In the genomic region with DNA sequence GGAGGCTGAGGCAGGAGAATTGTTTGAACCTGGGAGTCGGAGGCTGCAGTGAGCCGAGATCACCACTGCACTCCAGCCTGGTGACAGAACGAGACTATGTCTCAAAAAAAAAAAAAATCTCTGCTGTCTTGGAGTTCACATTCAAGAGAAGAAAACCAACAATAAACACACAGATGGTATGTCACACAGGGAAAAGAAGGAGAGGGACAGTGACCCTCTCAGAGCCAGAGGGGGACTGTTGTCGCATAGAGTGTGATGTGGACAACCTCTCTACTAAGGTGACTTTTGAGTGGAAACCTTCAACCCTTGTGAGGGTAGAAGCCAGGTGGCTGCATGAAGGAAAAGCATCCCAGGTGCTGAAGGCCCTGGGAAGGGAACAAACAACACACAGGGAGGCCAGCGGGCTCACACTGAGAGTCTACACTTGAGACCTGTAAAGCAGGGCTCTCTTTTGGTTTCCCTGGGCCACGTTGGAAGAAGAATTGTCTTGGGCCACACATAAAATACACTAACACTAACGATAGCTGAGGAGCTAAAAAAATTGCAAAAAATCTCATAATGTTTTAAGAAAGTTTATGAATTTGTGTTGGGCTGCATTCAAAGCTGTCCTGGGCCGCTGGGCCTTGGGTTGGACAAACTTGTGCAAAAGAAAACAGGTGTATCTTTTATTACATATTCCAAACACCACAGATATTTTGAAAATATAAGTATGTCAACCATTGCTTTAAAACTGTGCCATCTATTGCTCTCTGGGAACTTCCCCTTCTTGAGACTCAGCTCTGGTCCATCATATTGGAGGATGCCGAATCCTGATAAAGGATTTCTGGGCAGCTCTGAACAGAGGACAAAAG, we compare ENCODE assay signal across 31 cellular contexts.
"Had no signal": no experiment of that assay in that cellular context is flagged by ENCODE, and none has a peak within 500 bp of the region (broad histone marks: within the 10 kb centered on the region; RNA-seq: fewer than 3 reads in every experiment).

No MANE protein-coding gene starts in this region.

- H3K36me3 Mint-ChIP-seq: activated CD4-positive, alpha-beta memory T cell treated with anti-CD3 and anti-CD28 coated beads for 36 hours; activated CD8-positive, alpha-beta memory T cell treated with anti-CD3 and anti-CD28 coated beads, Interleukin-2, amount 10 ng/mL, durations not matched to agents 7 days and 5 days; activated naive CD4-positive, alpha-beta T cell treated with anti-CD3 and anti-CD28 coated beads, Interleukin-2, amount 50 U/mL, for 72 hours; activated naive CD8-positive, alpha-beta T cell treated with anti-CD3 and anti-CD28 coated beads, Interleukin-2, amount 10 ng/mL, durations not matched to agents 7 days and 5 days; brain had no signal

- ATAC-seq: activated CD4-positive, CD25-positive, alpha-beta regulatory T cell treated with anti-CD3 and anti-CD28 coated beads, Interleukin-2, amount 50 U/mL, for 24 hours; activated CD8-positive, alpha-beta memory T cell treated with anti-CD3 and anti-CD28 coated beads, Interleukin-2, amount 10 ng/mL, durations not matched to agents 7 days and 5 days; activated CD8-positive, alpha-beta T cell treated with anti-CD3 and anti-CD28 coated beads, Interleukin-2, amount 10 ng/mL, durations not matched to agents 7 days and 5 days; activated naive CD4-positive, alpha-beta T cell treated with anti-CD3 and anti-CD28 coated beads, Interleukin-2, amount 50 U/mL, for 72 hours; activated T-cell treated with anti-CD3 and anti-CD28 coated beads, Interleukin-2, amount 50 U/mL, for 72 hours; activated T-helper 17 cell treated with anti-CD3 and anti-CD28 coated beads, Interleukin-2, amount 50 U/mL, for 72 hours; foreskin keratinocyte; gastrocnemius medialis; T-helper 17 cell had no signal

- H3K27me3 Mint-ChIP-seq: activated naive CD8-positive, alpha-beta T cell treated with anti-CD3 and anti-CD28 coated beads, Interleukin-2, amount 10 ng/mL, durations not matched to agents 7 days and 5 days had no signal

- H3K9me3 Mint-ChIP-seq: activated B cell treated with CpG ODN at 0.5 μM for 24 hours; activated CD4-positive, alpha-beta memory T cell treated with anti-CD3 and anti-CD28 coated beads for 36 hours; activated naive CD4-positive, alpha-beta T cell treated with anti-CD3 and anti-CD28 coated beads, Interleukin-2, amount 50 U/mL, for 72 hours; activated naive CD8-positive, alpha-beta T cell treated with anti-CD3 and anti-CD28 coated beads, Interleukin-2, amount 10 ng/mL, durations not matched to agents 7 days and 5 days; activated T-cell treated with anti-CD3 and anti-CD28 coated beads, Interleukin-2, amount 50 U/mL, for 72 hours; activated T-helper 17 cell treated with anti-CD3 and anti-CD28 coated beads, Interleukin-2, amount 50 U/mL, for 72 hours; dendritic cell treated with granulocyte-macrophage colony-stimulating factor and Interleukin-4, amounts not matched to agents 40 ng/mL and 50 ng/mL, for 4 days; T-helper 2 cell treated with Interferon-gamma antibody and Interleukin-4, amounts not matched to agents 5 μg/mL and 100 μg/mL, for 36 hours had no signal

- H3K27ac Mint-ChIP-seq: activated B cell treated with CpG ODN at 0.5 μM for 24 hours; activated CD4-positive, alpha-beta memory T cell treated with anti-CD3 and anti-CD28 coated beads for 36 hours; activated CD8-positive, alpha-beta memory T cell treated with anti-CD3 and anti-CD28 coated beads, Interleukin-2, amount 10 ng/mL, durations not matched to agents 7 days and 5 days; activated CD8-positive, alpha-beta T cell treated with anti-CD3 and anti-CD28 coated beads, Interleukin-2, amount 10 ng/mL, durations not matched to agents 7 days and 5 days; activated naive CD4-positive, alpha-beta T cell treated with anti-CD3 and anti-CD28 coated beads, Interleukin-2, amount 50 U/mL, for 72 hours; activated naive CD8-positive, alpha-beta T cell treated with anti-CD3 and anti-CD28 coated beads, Interleukin-2, amount 10 ng/mL, durations not matched to agents 7 days and 5 days; activated T-cell treated with anti-CD3 and anti-CD28 coated beads, Interleukin-2, amount 50 U/mL, for 72 hours; activated T-helper 17 cell treated with anti-CD3 and anti-CD28 coated beads, Interleukin-2, amount 50 U/mL, for 72 hours; dendritic cell treated with granulocyte-macrophage colony-stimulating factor and Interleukin-4, amounts not matched to agents 40 ng/mL and 50 ng/mL, for 4 days; T-helper 17 cell; T-helper 2 cell treated with Interferon-gamma antibody and Interleukin-4, amounts not matched to agents 5 μg/mL and 100 μg/mL, for 36 hours had no signal

- H3K4me1 Mint-ChIP-seq: activated CD8-positive, alpha-beta memory T cell treated with anti-CD3 and anti-CD28 coated beads, Interleukin-2, amount 10 ng/mL, durations not matched to agents 7 days and 5 days; activated naive CD8-positive, alpha-beta T cell treated with anti-CD3 and anti-CD28 coated beads, Interleukin-2, amount 10 ng/mL, durations not matched to agents 7 days and 5 days; activated T-helper 17 cell treated with anti-CD3 and anti-CD28 coated beads, Interleukin-2, amount 50 U/mL, for 72 hours; T-helper 17 cell had no signal

- H3K4me3 Mint-ChIP-seq: activated B cell treated with CpG ODN at 0.5 μM for 24 hours; activated CD4-positive, alpha-beta memory T cell treated with anti-CD3 and anti-CD28 coated beads for 36 hours; activated CD8-positive, alpha-beta memory T cell treated with anti-CD3 and anti-CD28 coated beads, Interleukin-2, amount 10 ng/mL, durations not matched to agents 7 days and 5 days; activated CD8-positive, alpha-beta T cell treated with anti-CD3 and anti-CD28 coated beads, Interleukin-2, amount 10 ng/mL, durations not matched to agents 7 days and 5 days; activated naive CD8-positive, alpha-beta T cell treated with anti-CD3 and anti-CD28 coated beads, Interleukin-2, amount 10 ng/mL, durations not matched to agents 7 days and 5 days; activated T-cell treated with anti-CD3 and anti-CD28 coated beads, Interleukin-2, amount 50 U/mL, for 72 hours; activated T-helper 17 cell treated with anti-CD3 and anti-CD28 coated beads, Interleukin-2, amount 50 U/mL, for 72 hours; brain; dendritic cell treated with granulocyte-macrophage colony-stimulating factor and Interleukin-4, amounts not matched to agents 40 ng/mL and 50 ng/mL, for 4 days; T-helper 17 cell; T-helper 2 cell treated with Interferon-gamma antibody and Interleukin-4, amounts not matched to agents 5 μg/mL and 100 μg/mL, for 36 hours had no signal

- DNase-seq: activated B cell treated with CpG ODN at 0.5 μM for 24 hours; activated CD4-positive, alpha-beta memory T cell treated with anti-CD3 and anti-CD28 coated beads for 36 hours; activated CD4-positive, alpha-beta T cell treated with anti-CD3 and anti-CD28 coated beads for 48 hours; activated CD4-positive, alpha-beta T cell treated with anti-CD3 and anti-CD28 coated beads, Interleukin-2, amount 50 U/mL, for 1 hour; activated CD8-positive, alpha-beta memory T cell treated with anti-CD3 and anti-CD28 coated beads, Interleukin-2, amount 10 ng/mL, durations not matched to agents 7 days and 5 days; activated CD8-positive, alpha-beta memory T cell treated with anti-CD3 and anti-CD28 coated beads, Interleukin-2, amount 50 U/mL, for 4 hours; activated CD8-positive, alpha-beta T cell treated with anti-CD3 and anti-CD28 coated beads, Interleukin-2, amount 10 ng/mL, durations not matched to agents 7 days and 5 days; activated effector memory CD4-positive, alpha-beta T cell treated with Interleukin-2 at 50 U/mL for 16 hours; activated gamma-delta T cell treated with Interleukin-2 at 50 U/mL for 16 hours; activated naive CD4-positive, alpha-beta T cell treated with Interleukin-2 at 50 U/mL for 16 hours; activated naive CD8-positive, alpha-beta T cell treated with anti-CD3 and anti-CD28 coated beads, Interleukin-2, amount 10 ng/mL, durations not matched to agents 7 days and 5 days; activated T-cell treated with anti-CD3 and anti-CD28 coated beads, Interleukin-2, amount 50 U/mL, for 1 hour; activated T-cell treated with anti-CD3 and anti-CD28 coated beads, Interleukin-2, amount 50 U/mL, for 72 hours; central memory CD4-positive, alpha-beta T cell; cerebellar nuclear complex; colonic mucosa; effector memory CD4-positive, alpha-beta T cell; erythroblast; foreskin keratinocyte; gastrocnemius medialis; glutamatergic neuron; T-helper 1 cell; T-helper 17 cell; T1000; WERI-Rb-1 had no signal
